19 cellular contexts compared by ENCODE assay signal in genomic region chr2:217294211-217294610, GRCh38.
"Had no signal": no experiment of that assay in that cellular context is flagged by ENCODE, and none has a peak within 500 bp of the region (broad histone marks: within the 10 kb centered on the region; RNA-seq: fewer than 3 reads in every experiment).

No MANE protein-coding gene starts in this region.

- DNase-seq: dermis blood vessel endothelial cell; dorsolateral prefrontal cortex; effector CD4-positive, alpha-beta T cell; effector memory CD4-positive, alpha-beta T cell; esophagus squamous epithelium; foreskin fibroblast; foreskin melanocyte; gastrocnemius medialis; glutamatergic neuron; head of caudate nucleus; heart right ventricle; left cardiac atrium; left lung; left ventricle myocardium superior; lower lobe of right lung; mucosa of descending colon; naive B cell; naive thymus-derived CD8-positive, alpha-beta T cell had no signal

- H3K27me3 ChIP-seq: dorsolateral prefrontal cortex, gastrocnemius medialis, left lung had no signal

- H3K4me3 ChIP-seq: coronary artery, dorsolateral prefrontal cortex, esophagus squamous epithelium, gastrocnemius medialis, heart right ventricle, left lung, lower lobe of right lung, mucosa of descending colon had no signal

- H3K36me3 ChIP-seq: esophagus squamous epithelium, gastrocnemius medialis, heart right ventricle, left lung, lower lobe of right lung had no signal

- H3K9me3 ChIP-seq: gastrocnemius medialis, mucosa of descending colon had no signal

- ATAC-seq: gastrocnemius medialis; heart right ventricle; left cardiac atrium; left lung; left ventricle myocardium superior; lower lobe of right lung; mucosa of descending colon; naive thymus-derived CD8-positive, alpha-beta T cell had no signal

- H3K4me1 ChIP-seq: gastrocnemius medialis, left lung, lower lobe of right lung had no signal

- H3K27ac ChIP-seq: coronary artery, dorsolateral prefrontal cortex, gastrocnemius medialis, heart right ventricle, left lung, lower lobe of right lung had no signal
